Comparison of ENCODE assay signal across 7 cellular contexts in the genomic region with DNA sequence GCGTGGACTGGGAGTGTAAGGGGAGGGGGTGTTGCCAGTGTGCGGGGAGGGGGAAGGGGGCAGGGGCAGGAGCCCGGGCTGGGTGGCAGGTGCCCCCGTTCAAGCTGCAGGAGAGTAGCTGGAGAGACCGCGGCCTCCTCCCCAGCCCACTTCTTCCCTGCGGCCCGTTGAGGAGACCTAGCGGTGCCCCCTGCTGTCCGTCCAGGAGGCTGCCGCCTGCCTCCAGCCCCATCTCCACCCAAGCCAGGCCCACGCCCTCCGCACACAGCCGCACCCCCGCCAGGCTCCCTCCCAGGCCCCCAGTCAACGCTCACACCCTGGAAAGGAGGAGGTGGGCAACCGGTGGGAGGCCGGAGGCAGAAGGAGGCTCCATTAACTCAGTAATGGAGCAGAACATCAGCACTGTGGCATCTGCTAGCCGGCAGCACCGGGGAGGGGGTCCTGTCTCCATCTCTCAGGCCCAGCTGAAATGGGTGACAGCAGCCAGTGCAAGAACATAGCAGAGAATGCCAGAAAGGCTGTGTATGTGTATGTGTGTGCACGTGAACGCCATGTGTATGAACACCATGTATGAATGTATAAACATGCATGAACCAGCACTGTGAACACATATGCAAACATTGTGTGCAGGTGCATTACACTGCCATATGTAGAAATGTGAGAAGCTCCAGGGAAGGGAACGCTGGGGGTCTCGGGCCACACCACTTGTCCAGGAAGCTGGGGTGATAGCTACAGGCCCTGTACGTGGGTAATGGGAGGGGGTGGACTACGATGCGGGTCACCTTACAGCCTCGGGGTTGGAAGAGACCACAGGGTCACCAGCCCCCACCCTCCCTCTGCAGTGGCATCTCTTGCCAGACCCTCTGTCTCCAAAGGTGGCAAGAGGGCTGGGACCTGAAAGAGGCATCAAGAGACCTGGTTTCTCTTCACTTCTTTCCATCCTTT.
A peak's percentile ranks its signal among the peaks of the same experiment; 100 is the strongest.
DNase-seq lines count a peak whose midpoint lies in the region; ATAC-seq and TF ChIP-seq lines count a peak whose summit lies in the region.

No MANE protein-coding gene starts in this region.

- H3K4me1 Mint-ChIP-seq in activated T-cell treated with anti-CD3 and anti-CD28 coated beads, Interleukin-2, amount 50 U/mL, for 4 hours (ENCODE audit: low read depth) = peaks cover 38% of the 10 kb centered on the region

- H2BK12ac ChIP-seq in neuronal stem cell (ENCODE audit: low read length) = no peak overlapping the region

- H3K27me3 ChIP-seq in neuronal stem cell (ENCODE audit: control insufficient read depth in 3 of 3, insufficient read depth in 3 of 3, low read depth in 1 of 3, low read length in 3 of 3) = peaks cover 0 to 15% (median 7%) of the 10 kb centered on the region in 3 experiments

- no TSS peak for BruUV-seq in OCI-LY7 (replicated peaks; lab: Mats Ljungman, UMichigan)

- no peak overlapping the region for H3K14ac ChIP-seq in neuronal stem cell (ENCODE audit: low read length)

- H3K4me2 ChIP-seq in OCI-LY7 (ENCODE audit: low read length) (no peak overlapping the region), neuronal stem cell (ENCODE audit: insufficient read depth, low read length, poor library complexity, severe bottlenecking) (no peak overlapping the region)

- no peak overlapping the region for H4K91ac ChIP-seq in neuronal stem cell (ENCODE audit: low read depth, low read length, poor library complexity)

- H3K4me3 Mint-ChIP-seq in activated T-cell treated with anti-CD3 and anti-CD28 coated beads, Interleukin-2, amount 50 U/mL, for 4 hours = no peak overlapping the region

- H3K18ac ChIP-seq in neuronal stem cell (ENCODE audit: low read length) = no peak overlapping the region

- peak; percentile 61 for ATAC-seq in HG03175 (IDR thresholded peaks at IDR 0.05; ENCODE audit: unreplicated experiment)
- ATAC-seq in activated T-cell treated with anti-CD3 and anti-CD28 coated beads, Interleukin-2, amount 50 U/mL, for 4 hours = peak; percentile 66 to 71

- H3K27ac ChIP-seq in OCI-LY7 (ENCODE audit: low read depth, low read length, poor library complexity, severe bottlenecking) = no peak overlapping the region
- H3K27ac ChIP-seq in neuronal stem cell (replicated peaks; ENCODE audit: low read length) = no peak overlapping the region

- no peak overlapping the region for H2BK120ac ChIP-seq in neuronal stem cell (ENCODE audit: low read depth, low read length)

- H2BK5ac ChIP-seq in neuronal stem cell (ENCODE audit: low read length) = no peak overlapping the region

- H3K4me1 ChIP-seq in OCI-LY7 (ENCODE audit: insufficient read depth, low read length, poor library complexity, severe bottlenecking) (peaks cover 27% of the 10 kb centered on the region), neuronal stem cell (ENCODE audit: control insufficient read depth in 2 of 2, insufficient read depth in 1 of 2, low read depth in 1 of 2, low read length in 2 of 2) (peaks cover 1 to 15% of the 10 kb centered on the region in 2 donors)

- H3K23ac ChIP-seq in neuronal stem cell (ENCODE audit: low read depth, low read length, poor library complexity) = no peak overlapping the region

- H3K27me3 Mint-ChIP-seq in activated T-cell treated with anti-CD3 and anti-CD28 coated beads, Interleukin-2, amount 50 U/mL, for 4 hours (ENCODE audit: low read depth) = peaks cover 5% of the 10 kb centered on the region

- H3K36me3 ChIP-seq in OCI-LY7 (ENCODE audit: insufficient read depth, low read length) (no peaks in the 10 kb centered on the region), neuronal stem cell (replicated peaks in 1 of 2; ENCODE audit: control insufficient read depth in 2 of 2, insufficient read depth in 2 of 2, low read length in 2 of 2) (peaks cover 0 to 5% of the 10 kb centered on the region in 2 donors)

- H3K9ac ChIP-seq in neuronal stem cell (ENCODE audit: low read depth, low read length, poor library complexity) = no peak overlapping the region

- H3K4ac ChIP-seq in neuronal stem cell (ENCODE audit: low read length) = no peak overlapping the region

- no CpG with 5 or more reads among the region's 28 CpGs for WGBS in neuronal stem cell (ENCODE audit: extremely low coverage in 2 of 2, insufficient read length in 2 of 2, insufficient replicate concordance in 1 of 2), 2 donors

- TF ChIP-seq CTCF in GM12872 (IDR thresholded peaks at IDR 0.05; ENCODE audit: insufficient read depth, low read depth, low read length) = peak; percentile 82
- peak; percentile 68 for TF ChIP-seq CTCF in OCI-LY7 (conservative IDR thresholded peaks at IDR 0.05; ENCODE audit: low read length)

- no peak overlapping the region for H2AK5ac ChIP-seq in neuronal stem cell (ENCODE audit: low read depth, low read length)

- DNase-seq in OCI-LY7 (ENCODE audit: low spot score) = peak; percentile 68
- peak; percentile 41 for DNase-seq in activated T-cell treated with anti-CD3 and anti-CD28 coated beads, Interleukin-2, amount 50 U/mL, for 4 hours
- peak; percentile 51 for DNase-seq in fibroblast of peridontal ligament (ENCODE audit: extremely low read depth)
- no peak for DNase-seq in neuronal stem cell (ENCODE audit: low spot score)
- DNase-seq in ureter (ENCODE audit: low spot score) = peak; percentile 76

- H3K36me3 Mint-ChIP-seq in activated T-cell treated with anti-CD3 and anti-CD28 coated beads, Interleukin-2, amount 50 U/mL, for 4 hours (ENCODE audit: insufficient read depth) = no peaks in the 10 kb centered on the region

- no peaks in the 10 kb centered on the region for H3K79me2 ChIP-seq in OCI-LY7 (ENCODE audit: insufficient read depth, low read depth, low read length)

- no peaks in the 10 kb centered on the region for H3K9me2 ChIP-seq in OCI-LY7 (ENCODE audit: insufficient read depth, low read length)

- H3K9me3 Mint-ChIP-seq in activated T-cell treated with anti-CD3 and anti-CD28 coated beads, Interleukin-2, amount 50 U/mL, for 4 hours = no peaks in the 10 kb centered on the region

- POLR2A ChIA-PET in OCI-LY7 (lab: Charles Lee) = interaction anchor here (0.6 kb wide), 1 partner anchor 368 kb away, joined by 3 read pairs; no protein-coding TSS in a partner anchor

- H4K8ac ChIP-seq in neuronal stem cell (ENCODE audit: low read depth, low read length) = no peak overlapping the region

- no peaks in the 10 kb centered on the region for H3K9me3 ChIP-seq in OCI-LY7 (ENCODE audit: low read length)
- H3K9me3 ChIP-seq in neuronal stem cell (replicated peaks in 1 of 2; ENCODE audit: control insufficient read depth in 2 of 2, insufficient read depth in 1 of 2, low read depth in 1 of 2, low read length in 2 of 2) = peaks cover 0 to 5% of the 10 kb centered on the region in 2 donors

- H2BK15ac ChIP-seq in neuronal stem cell (ENCODE audit: low read length) = no peak overlapping the region

- CTCF ChIA-PET in OCI-LY7 (lab: Charles Lee; ENCODE audit: unreplicated experiment) = interaction anchor here (1.0 kb wide), 1 partner anchor 10 kb away, joined by 3 read pairs; no protein-coding TSS in a partner anchor

- H3K79me1 ChIP-seq in neuronal stem cell (ENCODE audit: low read depth, low read length) = peaks cover 5% of the 10 kb centered on the region

- H3K4me3 ChIP-seq in OCI-LY7 (ENCODE audit: low read depth, low read length, poor library complexity, severe bottlenecking) = no peak overlapping the region
- H3K4me3 ChIP-seq in neuronal stem cell (ENCODE audit: low read length in 2 of 2) = no peak overlapping the region

- intact Hi-C loops in OCI-LY7 (cut with micrococcal nuclease; ENCODE audit: unreplicated experiment) = loop anchor here (1.0 kb wide), 1 partner anchor 161 kb away; no protein-coding TSS in a partner anchor

- H2AFZ ChIP-seq in OCI-LY7 (ENCODE audit: low read length) (no peak overlapping the region), neuronal stem cell (ENCODE audit: low read length) (peak overlapping the region; percentile 36)

- no peaks in the 10 kb centered on the region for H4K20me1 ChIP-seq in OCI-LY7 (ENCODE audit: insufficient read depth, low read length)
